In genomic region chr10:57694956-57695605, GRCh38 we compare ENCODE assay signal across 19 cellular contexts.
DNase-seq lines count a peak whose midpoint lies in the region; TF ChIP-seq lines count a peak whose summit lies in the region.
"Had no signal": no experiment of that assay in that cellular context is flagged by ENCODE, and none has a peak within 500 bp of the region (broad histone marks: within the 10 kb centered on the region; RNA-seq: fewer than 3 reads in every experiment).

No MANE protein-coding gene starts in this region.

- H4K20me1 ChIP-seq in smooth muscle cell (ENCODE audit: low read depth): no peaks in the 10 kb centered on the region

- no peaks in the 10 kb centered on the region for H3K27me3 ChIP-seq in smooth muscle cell (ENCODE audit: low read depth)
- H3K27me3 ChIP-seq in SJCRH30: no peaks in the 10 kb centered on the region
- H3K27me3 ChIP-seq: upper lobe of left lung had no signal

- H3K4me1 ChIP-seq in smooth muscle cell (ENCODE audit: low read depth): peaks cover 11% of the 10 kb centered on the region
- no peaks in the 10 kb centered on the region for H3K4me1 ChIP-seq in SJCRH30
- H3K4me1 ChIP-seq: lower lobe of right lung, upper lobe of left lung had no signal

- H3K36me3 ChIP-seq in smooth muscle cell (ENCODE audit: low read depth) (no peaks in the 10 kb centered on the region), SJCRH30 (no peaks in the 10 kb centered on the region)
- H3K36me3 ChIP-seq: lower lobe of right lung, upper lobe of left lung had no signal

- H3K4me3 ChIP-seq in choroid plexus epithelial cell (ENCODE audit: low read depth, low read length) (no peak overlapping the region), smooth muscle cell (no peak overlapping the region), SJCRH30 (no peak overlapping the region)
- H3K4me3 ChIP-seq: lower lobe of right lung, upper lobe of left lung had no signal

- H3F3A ChIP-seq in smooth muscle cell (ENCODE audit: low read depth): peaks cover 9% of the 10 kb centered on the region

- H3K9me3 ChIP-seq in smooth muscle cell (replicated peaks; ENCODE audit: low read depth): no peaks in the 10 kb centered on the region
- H3K9me3 ChIP-seq in SJCRH30 (replicated peaks): no peaks in the 10 kb centered on the region
- H3K9me3 ChIP-seq: lower lobe of right lung, upper lobe of left lung had no signal

- peak overlapping the region; percentile 72 for H3K27ac ChIP-seq in smooth muscle cell (ENCODE audit: low read depth)
- H3K27ac ChIP-seq in SJCRH30: no peak overlapping the region
- H3K27ac ChIP-seq: 22Rv1, lower lobe of right lung, upper lobe of left lung, VCaP had no signal

- peak overlapping the region; percentile 26 for H3K4me2 ChIP-seq in smooth muscle cell

- TF ChIP-seq CTCF in choroid plexus epithelial cell (conservative IDR thresholded peaks at IDR 0.05; ENCODE audit: low read depth, low read length) (no peak), smooth muscle cell (IDR thresholded peaks at IDR 0.05; ENCODE audit: borderline replicate concordance, insufficient read depth, poor library complexity, severe bottlenecking) (no peak)

- peak overlapping the region; percentile 28 for H2AFZ ChIP-seq in smooth muscle cell (ENCODE audit: low read depth)

- WGBS in smooth muscle cell (ENCODE audit: low lambda C conversion rate): 69% methylated on average over 3 of the region's 3 CpGs

- H3K9ac ChIP-seq in smooth muscle cell (ENCODE audit: low read depth): no peak overlapping the region

- H3K79me2 ChIP-seq in smooth muscle cell (ENCODE audit: low read depth): no peaks in the 10 kb centered on the region

- DNase-seq in NCI-H146 (lab: John Stamatoyannopoulos, UW) (peak; percentile 40), NCI-H146 treated with DMSO at 0.1 percent for 48 hours (lab: John Stamatoyannopoulos, UW; ENCODE audit: unreplicated experiment) (no peak), NCI-H345 treated with DMSO at 0.1 percent for 48 hours (lab: John Stamatoyannopoulos, UW; ENCODE audit: unreplicated experiment) (peak; percentile 56), choroid plexus epithelial cell (ENCODE audit: low read depth) (peak; percentile 44), smooth muscle cell (lab: John Stamatoyannopoulos, UW; ENCODE audit: unreplicated experiment) (no peak), SJCRH30 (no peak), occipital lobe (lab: John Stamatoyannopoulos, UW) (no peak), NCI-H82 (lab: John Stamatoyannopoulos, UW) (no peak)
- DNase-seq: activated CD8-positive, alpha-beta T cell treated with anti-CD3 and anti-CD28 coated beads, Interleukin-2, amount 10 ng/mL, durations not matched to agents 7 days and 5 days; CD4-positive, CD25-positive, alpha-beta regulatory T cell; GOT3; lower lobe of right lung; natural killer cell; NCI-H187 treated with DMSO at 0.1 percent for 48 hours; RPMI8226; stimulated activated naive CD4-positive, alpha-beta T cell treated with Interleukin-2 at 50 U/mL for 16 hours; upper lobe of left lung had no signal

Comparison
In these comparisons a context has a peak if more than half of its experiments do, and no peak if none do; other contexts are left out.
1. DNase-seq: peak in NCI-H146 (single experiment), NCI-H345 treated with DMSO at 0.1 percent for 48 hours (single experiment) and choroid plexus epithelial cell (single experiment); none in NCI-H146 treated with DMSO at 0.1 percent for 48 hours (single experiment), smooth muscle cell (single experiment), SJCRH30 (0 of 2), occipital lobe (single experiment) and NCI-H82 (single experiment).